ENCODE assay signal across 8 cellular contexts in genomic region chr6:32968770-32969684, GRCh38. TPM values are rescaled to one million over a fixed set of nuclear protein-coding genes. Genes with fewer than 3 reads are reported as not detected.
A peak's percentile ranks its signal among the peaks of the same experiment; 100 is the strongest.
DNase-seq lines count a peak whose midpoint lies in the region; ATAC-seq and TF ChIP-seq lines count a peak whose summit lies in the region.

No MANE protein-coding gene starts in this region.

- DNase-seq in DMS79 treated with DMSO at 0.1 percent for 48 hours (lab: John Stamatoyannopoulos, UW): peak; percentile 79
- DNase-seq in NCI-H2196 (lab: John Stamatoyannopoulos, UW; ENCODE audit: unreplicated experiment): peak; percentile 73
- DNase-seq in activated CD4-positive, CD25-positive, alpha-beta regulatory T cell treated with anti-CD3 and anti-CD28 coated beads, Interleukin-2, amount 50 U/mL, for 72 hours: peak; percentile 63
- peak; percentile 91 for DNase-seq in chondrocyte (ENCODE audit: low spot score)
- DNase-seq in kidney glomerular epithelial cell (lab: John Stamatoyannopoulos, UW): peak; percentile 81
- peak; percentile 55 to 72 for DNase-seq in stimulated activated CD4-positive, alpha-beta T cell treated with anti-CD3 and anti-CD28 coated beads, Interleukin-15, amount 100 ng/mL, for 48 hours (ENCODE audit: low read depth in 2 of 2)

- TF ChIP-seq CTCF in chondrocyte (IDR thresholded peaks at IDR 0.05): peak; percentile 52

- peaks cover 25% of the 10 kb centered on the region for H3K36me3 Mint-ChIP-seq in chondrocyte (ENCODE audit: low read depth)

- peak; percentile 9 for ATAC-seq in HG02588 (IDR thresholded peaks at IDR 0.05; ENCODE audit: unreplicated experiment)
- no peak for ATAC-seq in HG03520 (IDR thresholded peaks at IDR 0.05; ENCODE audit: unreplicated experiment)

- no peaks in the 10 kb centered on the region for H3K27me3 Mint-ChIP-seq in chondrocyte (ENCODE audit: low read depth)

- H3K4me3 Mint-ChIP-seq in chondrocyte (ENCODE audit: unreplicated experiment): peak overlapping the region; percentile 94

- no peaks in the 10 kb centered on the region for H3K9me3 Mint-ChIP-seq in chondrocyte (ENCODE audit: low read depth)

- H3K27ac Mint-ChIP-seq in chondrocyte (ENCODE audit: unreplicated experiment): peak overlapping the region; percentile 100

- peaks cover 23% of the 10 kb centered on the region for H3K4me1 Mint-ChIP-seq in chondrocyte (ENCODE audit: low read depth)

RNA-seq across cellular contexts. Expression of gene BRD2, which starts 0.6 kb away (rescaled TPM):
- total RNA-seq in chondrocyte: 149 to 165 TPM (median 150 TPM) in 3 replicates

RNA-seq across cellular contexts. Expression of gene HLA-DMA, which starts 16.1 kb away (rescaled TPM):
- 3.6 to 5.5 TPM (median 5.4 TPM) in 3 replicates for total RNA-seq in chondrocyte

RNA-seq across cellular contexts. Expression of gene HLA-DMB, which starts 28.2 kb away (rescaled TPM):
- not detected in 3 replicates for total RNA-seq in chondrocyte

RNA-seq across cellular contexts. Expression of gene HLA-DOA, which starts 40.4 kb away (rescaled TPM):
- total RNA-seq in chondrocyte: not detected in 3 replicates
